1 cellular context compared by ENCODE assay signal in the genomic region with DNA sequence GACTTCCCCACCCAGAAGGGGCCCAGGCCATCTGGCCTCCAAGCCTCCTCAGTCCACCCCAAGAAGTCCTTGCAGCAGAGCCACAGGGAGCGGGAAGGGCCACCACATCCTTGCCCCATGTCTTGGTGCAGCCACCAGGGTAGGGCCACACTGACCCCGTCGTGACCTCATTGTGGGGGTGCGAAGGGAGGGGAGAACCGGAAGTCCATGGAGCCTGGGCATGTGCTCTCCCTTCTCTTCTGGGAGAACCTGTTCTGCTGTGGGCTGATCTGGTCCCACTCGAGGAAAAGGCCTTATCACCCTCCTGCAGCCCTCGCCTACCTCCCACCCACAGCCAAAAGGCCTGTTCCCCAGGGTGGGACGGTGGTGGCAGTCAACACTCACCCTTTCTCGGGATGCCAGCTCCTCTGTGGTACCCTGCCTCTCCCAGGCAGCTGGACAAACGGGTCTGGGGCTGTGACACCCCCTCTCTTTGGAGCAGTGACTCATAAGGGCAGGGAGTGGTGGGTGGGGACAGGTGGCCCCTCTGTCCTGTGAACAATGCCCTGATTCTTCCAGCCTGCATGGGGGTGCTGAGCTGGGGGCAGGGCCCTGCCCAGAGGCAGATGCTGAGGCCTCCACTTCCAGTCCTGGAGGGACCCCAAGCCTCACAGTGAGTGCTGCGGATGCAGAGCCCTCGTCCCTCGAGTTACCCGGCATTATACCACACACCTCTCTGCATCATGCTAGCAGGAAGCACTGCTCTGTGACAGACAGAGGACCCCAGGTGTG.
TF ChIP-seq lines count a peak whose summit lies in the region.

No MANE protein-coding gene starts in this region.

TF ChIP-seq in HCT116, 20 proteins besides CTCF, POLR2A, EP300 and RAD21 (continued from another document):
- TF ChIP-seq EGR1 (IDR thresholded peaks at IDR 0.05; ENCODE audit: low read depth): no peak
- TF ChIP-seq, protein P1, sequence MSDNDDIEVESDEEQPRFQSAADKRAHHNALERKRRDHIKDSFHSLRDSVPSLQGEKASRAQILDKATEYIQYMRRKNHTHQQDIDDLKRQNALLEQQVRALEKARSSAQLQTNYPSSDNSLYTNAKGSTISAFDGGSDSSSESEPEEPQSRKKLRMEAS (IDR thresholded peaks at IDR 0.05): no peak
- no peak for TF ChIP-seq TCF7L2 (IDR thresholded peaks at IDR 0.05; ENCODE audit: borderline replicate concordance, extremely low read depth, insufficient read depth, insufficient read length)
- TF ChIP-seq JUND (IDR thresholded peaks at IDR 0.05): no peak
- no peak for TF ChIP-seq FOSL1 (IDR thresholded peaks at IDR 0.05; ENCODE audit: low read depth)
- TF ChIP-seq, protein P2, sequence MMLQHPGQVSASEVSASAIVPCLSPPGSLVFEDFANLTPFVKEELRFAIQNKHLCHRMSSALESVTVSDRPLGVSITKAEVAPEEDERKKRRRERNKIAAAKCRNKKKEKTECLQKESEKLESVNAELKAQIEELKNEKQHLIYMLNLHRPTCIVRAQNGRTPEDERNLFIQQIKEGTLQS (IDR thresholded peaks at IDR 0.05): no peak
- TF ChIP-seq, protein P3, sequence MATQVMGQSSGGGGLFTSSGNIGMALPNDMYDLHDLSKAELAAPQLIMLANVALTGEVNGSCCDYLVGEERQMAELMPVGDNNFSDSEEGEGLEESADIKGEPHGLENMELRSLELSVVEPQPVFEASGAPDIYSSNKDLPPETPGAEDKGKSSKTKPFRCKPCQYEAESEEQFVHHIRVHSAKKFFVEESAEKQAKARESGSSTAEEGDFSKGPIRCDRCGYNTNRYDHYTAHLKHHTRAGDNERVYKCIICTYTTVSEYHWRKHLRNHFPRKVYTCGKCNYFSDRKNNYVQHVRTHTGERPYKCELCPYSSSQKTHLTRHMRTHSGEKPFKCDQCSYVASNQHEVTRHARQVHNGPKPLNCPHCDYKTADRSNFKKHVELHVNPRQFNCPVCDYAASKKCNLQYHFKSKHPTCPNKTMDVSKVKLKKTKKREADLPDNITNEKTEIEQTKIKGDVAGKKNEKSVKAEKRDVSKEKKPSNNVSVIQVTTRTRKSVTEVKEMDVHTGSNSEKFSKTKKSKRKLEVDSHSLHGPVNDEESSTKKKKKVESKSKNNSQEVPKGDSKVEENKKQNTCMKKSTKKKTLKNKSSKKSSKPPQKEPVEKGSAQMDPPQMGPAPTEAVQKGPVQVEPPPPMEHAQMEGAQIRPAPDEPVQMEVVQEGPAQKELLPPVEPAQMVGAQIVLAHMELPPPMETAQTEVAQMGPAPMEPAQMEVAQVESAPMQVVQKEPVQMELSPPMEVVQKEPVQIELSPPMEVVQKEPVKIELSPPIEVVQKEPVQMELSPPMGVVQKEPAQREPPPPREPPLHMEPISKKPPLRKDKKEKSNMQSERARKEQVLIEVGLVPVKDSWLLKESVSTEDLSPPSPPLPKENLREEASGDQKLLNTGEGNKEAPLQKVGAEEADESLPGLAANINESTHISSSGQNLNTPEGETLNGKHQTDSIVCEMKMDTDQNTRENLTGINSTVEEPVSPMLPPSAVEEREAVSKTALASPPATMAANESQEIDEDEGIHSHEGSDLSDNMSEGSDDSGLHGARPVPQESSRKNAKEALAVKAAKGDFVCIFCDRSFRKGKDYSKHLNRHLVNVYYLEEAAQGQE (IDR thresholded peaks at IDR 0.05; ENCODE audit: low read depth): no peak
- TF ChIP-seq, protein P4, sequence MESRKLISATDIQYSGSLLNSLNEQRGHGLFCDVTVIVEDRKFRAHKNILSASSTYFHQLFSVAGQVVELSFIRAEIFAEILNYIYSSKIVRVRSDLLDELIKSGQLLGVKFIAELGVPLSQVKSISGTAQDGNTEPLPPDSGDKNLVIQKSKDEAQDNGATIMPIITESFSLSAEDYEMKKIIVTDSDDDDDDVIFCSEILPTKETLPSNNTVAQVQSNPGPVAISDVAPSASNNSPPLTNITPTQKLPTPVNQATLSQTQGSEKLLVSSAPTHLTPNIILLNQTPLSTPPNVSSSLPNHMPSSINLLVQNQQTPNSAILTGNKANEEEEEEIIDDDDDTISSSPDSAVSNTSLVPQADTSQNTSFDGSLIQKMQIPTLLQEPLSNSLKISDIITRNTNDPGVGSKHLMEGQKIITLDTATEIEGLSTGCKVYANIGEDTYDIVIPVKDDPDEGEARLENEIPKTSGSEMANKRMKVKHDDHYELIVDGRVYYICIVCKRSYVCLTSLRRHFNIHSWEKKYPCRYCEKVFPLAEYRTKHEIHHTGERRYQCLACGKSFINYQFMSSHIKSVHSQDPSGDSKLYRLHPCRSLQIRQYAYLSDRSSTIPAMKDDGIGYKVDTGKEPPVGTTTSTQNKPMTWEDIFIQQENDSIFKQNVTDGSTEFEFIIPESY (IDR thresholded peaks at IDR 0.05; ENCODE audit: extremely low read depth, insufficient replicate concordance, low read length): no peak
- no peak for TF ChIP-seq ZNF274 (IDR thresholded peaks at IDR 0.05; ENCODE audit: low read depth, low read length)
- TF ChIP-seq CBX3 (IDR thresholded peaks at IDR 0.05; ENCODE audit: low read depth): no peak
- no peak for TF ChIP-seq EZH2 (IDR thresholded peaks at IDR 0.05)
- TF ChIP-seq CEBPB (IDR thresholded peaks at IDR 0.05; ENCODE audit: low read depth): no peak
- TF ChIP-seq SIN3A (IDR thresholded peaks at IDR 0.05; ENCODE audit: low read depth): no peak
- TF ChIP-seq EZH2phosphoT487 (IDR thresholded peaks at IDR 0.05; ENCODE audit: borderline replicate concordance): no peak
- TF ChIP-seq POLR2AphosphoS5 (IDR thresholded peaks at IDR 0.05; ENCODE audit: low read depth, low read length): no peak
